Comparison of ENCODE assay signal across 8 cellular contexts in the genomic region with DNA sequence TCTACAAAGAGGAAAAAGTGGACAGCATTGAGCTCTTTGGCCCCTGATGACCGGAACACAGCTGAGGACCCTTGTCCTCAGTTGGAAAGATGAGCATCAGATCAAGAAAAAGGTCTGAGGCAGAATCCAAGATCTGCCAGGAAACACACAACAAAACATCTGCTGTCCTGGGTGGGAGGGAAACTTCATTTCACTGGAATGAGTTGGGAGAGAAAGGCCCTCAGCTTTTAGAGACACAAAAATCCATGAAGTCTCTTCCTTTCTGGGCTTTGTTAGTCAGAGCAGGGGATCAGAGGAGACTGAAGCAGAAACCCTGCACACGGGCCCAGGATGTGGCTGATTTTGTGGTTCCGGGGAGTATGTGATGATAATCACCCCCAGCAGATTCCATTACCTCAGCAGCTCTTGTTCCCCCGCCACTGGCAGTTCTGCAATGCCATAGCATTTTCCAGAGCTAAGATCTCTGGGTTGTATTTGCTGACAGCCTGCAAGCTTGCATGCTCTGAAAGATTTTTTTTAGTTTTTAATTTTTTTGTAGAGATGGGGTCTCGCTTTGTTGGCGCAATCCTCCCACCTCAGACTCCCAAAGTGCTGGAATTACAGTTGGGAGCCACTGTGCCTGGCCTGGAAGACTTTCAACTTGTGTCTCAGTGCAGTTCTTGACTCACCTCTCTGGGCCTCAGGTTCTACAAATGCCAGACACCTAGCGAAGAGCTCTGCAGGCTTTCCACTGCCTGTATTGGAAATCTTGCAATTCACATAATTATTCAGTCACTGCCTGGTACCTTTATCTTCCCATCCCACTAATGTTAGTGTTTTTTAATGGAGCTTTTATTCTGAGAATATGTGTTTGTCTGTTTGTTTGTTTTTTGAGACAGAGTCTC. TPM values are rescaled to one million over a fixed set of nuclear protein-coding genes. Genes with fewer than 3 reads are reported as not detected.
A peak's percentile ranks its signal among the peaks of the same experiment; 100 is the strongest.
DNase-seq lines count a peak whose midpoint lies in the region; ATAC-seq lines count a peak whose summit lies in the region.

No MANE protein-coding gene starts in this region.

- DNase-seq in Jurkat, Clone E6-1 (ENCODE audit: low read depth, low spot score), result peak; percentile 95
- DNase-seq in activated CD4-positive, alpha-beta T cell treated with anti-CD3 and anti-CD28 coated beads, Interleukin-2, amount 50 U/mL, for 48 hours, result peak; percentile 75 to 83
- peak; percentile 31 for DNase-seq in fibroblast of peridontal ligament (ENCODE audit: extremely low read depth)
- DNase-seq in stimulated activated CD4-positive, alpha-beta T cell treated with anti-CD3 and anti-CD28 coated beads, TNF-alpha, amount 100 ng/mL, for 4 hours (ENCODE audit: low read depth in 3 of 3), result peak; percentile 38 to 74 (median 57)
- DNase-seq in DMS79 (lab: John Stamatoyannopoulos, UW), result no peak

- peak overlapping the region; percentile 25 for H3K4me3 ChIP-seq in Jurkat, Clone E6-1 (ENCODE audit: low read length)

- ATAC-seq in HG02884 (IDR thresholded peaks at IDR 0.05; ENCODE audit: unreplicated experiment) (no peak), HG03378 (IDR thresholded peaks at IDR 0.05; ENCODE audit: unreplicated experiment) (no peak), GM18907 (IDR thresholded peaks at IDR 0.05; ENCODE audit: unreplicated experiment) (no peak)

RNA-seq across cellular contexts. Expression of a gene that starts 5.8 kb away (rescaled TPM):
- 31.2 TPM for polyA plus RNA-seq in Jurkat, Clone E6-1 (2012; ENCODE audit: insufficient read depth, insufficient read length)

RNA-seq across cellular contexts. Expression of a gene that starts 50.3 kb away (rescaled TPM):
- 2.2 TPM for polyA plus RNA-seq in Jurkat, Clone E6-1 (2012; ENCODE audit: insufficient read depth, insufficient read length)
